ENCODE assay signal across 30 cellular contexts in the genomic region with DNA sequence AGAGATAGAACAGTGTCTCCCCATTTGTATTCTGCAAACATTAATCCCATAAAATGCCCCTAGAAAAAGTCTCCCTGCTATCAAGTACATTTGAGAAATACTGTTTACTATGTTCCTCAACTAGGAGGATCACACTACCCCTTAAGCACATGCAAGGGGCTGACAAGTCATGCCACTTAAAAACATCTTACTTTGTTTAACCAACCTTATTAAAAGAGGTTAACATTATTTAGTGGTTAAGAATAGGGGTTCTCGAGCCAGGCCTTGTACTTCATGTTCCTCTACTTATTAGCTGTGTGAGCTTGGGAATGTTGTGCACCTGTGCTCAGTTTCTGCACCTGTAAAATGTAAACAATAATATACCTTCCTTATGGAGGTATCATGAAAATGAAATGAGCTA.
"Had no signal": no experiment of that assay in that cellular context is flagged by ENCODE, and none has a peak within 500 bp of the region (broad histone marks: within the 10 kb centered on the region; RNA-seq: fewer than 3 reads in every experiment).

No MANE protein-coding gene starts in this region.

- H3K27ac ChIP-seq: adrenal gland, ascending aorta, breast epithelium, cardiac muscle cell, colonic mucosa, epithelial cell of prostate, esophagus squamous epithelium, gastroesophageal sphincter, WERI-Rb-1 had no signal

- DNase-seq: activated B cell treated with CpG ODN at 0.5 μM for 24 hours; activated CD4-positive, alpha-beta T cell treated with anti-CD3 and anti-CD28 coated beads for 48 hours; activated CD4-positive, alpha-beta T cell treated with anti-CD3 and anti-CD28 coated beads, Interleukin-2, amount 50 U/mL, for 1 hour; activated CD4-positive, alpha-beta T cell treated with anti-CD3 and anti-CD28 coated beads, Interleukin-2, amount 50 U/mL, for 48 hours; activated CD8-positive, alpha-beta memory T cell treated with anti-CD3 and anti-CD28 coated beads for 24 hours; activated CD8-positive, alpha-beta T cell treated with anti-CD3 and anti-CD28 coated beads for 36 hours; activated effector memory CD4-positive, alpha-beta T cell treated with Interleukin-2 at 50 U/mL for 16 hours; activated gamma-delta T cell treated with Interleukin-2 at 50 U/mL for 16 hours; activated naive CD4-positive, alpha-beta T cell treated with anti-CD3 and anti-CD28 coated beads, Interleukin-2, amount 50 U/mL, for 16 hours; activated naive CD4-positive, alpha-beta T cell treated with Interleukin-2 at 50 U/mL for 16 hours; activated naive CD8-positive, alpha-beta T cell treated with anti-CD3 and anti-CD28 coated beads, Interleukin-2, amount 50 U/mL, for 24 hours; activated T-cell treated with anti-CD3 and anti-CD28 coated beads, Interleukin-2, amount 50 U/mL, for 4 hours; adrenal gland; amygdala; central memory CD4-positive, alpha-beta T cell; cerebellar nuclear complex; colonic mucosa; effector CD8-positive, alpha-beta T cell; esophagus squamous epithelium; foreskin melanocyte; T-helper 1 cell; T-helper 17 cell; WERI-Rb-1 had no signal

- H3K9me3 ChIP-seq: ascending aorta, breast epithelium, colonic mucosa, esophagus squamous epithelium, gastroesophageal sphincter had no signal

- H3K4me3 ChIP-seq: adrenal gland, ascending aorta, breast epithelium, cardiac muscle cell, colonic mucosa, esophagus squamous epithelium, gastroesophageal sphincter had no signal

- ATAC-seq: activated CD4-positive, CD25-positive, alpha-beta regulatory T cell treated with anti-CD3 and anti-CD28 coated beads, Interleukin-2, amount 50 U/mL, for 24 hours; activated CD8-positive, alpha-beta T cell treated with anti-CD3 and anti-CD28 coated beads for 36 hours; activated naive CD8-positive, alpha-beta T cell treated with anti-CD3 and anti-CD28 coated beads, Interleukin-2, amount 50 U/mL, for 24 hours; activated T-cell treated with anti-CD3 and anti-CD28 coated beads, Interleukin-2, amount 50 U/mL, for 4 hours; activated T-helper 17 cell treated with anti-CD3 and anti-CD28 coated beads, Interleukin-2, amount 50 U/mL, for 72 hours; gastroesophageal sphincter; T-helper 17 cell had no signal

- H3K36me3 ChIP-seq: adrenal gland, ascending aorta, breast epithelium, cardiac muscle cell, colonic mucosa, gastroesophageal sphincter, WERI-Rb-1 had no signal

- H3K27me3 ChIP-seq: adrenal gland, ascending aorta, breast epithelium, cardiac muscle cell, colonic mucosa, esophagus squamous epithelium, gastroesophageal sphincter had no signal

- H3K4me1 ChIP-seq: adrenal gland, ascending aorta, breast epithelium, colonic mucosa, esophagus squamous epithelium had no signal
